Comparison of ENCODE assay signal across 1 cellular context in the genomic region with DNA sequence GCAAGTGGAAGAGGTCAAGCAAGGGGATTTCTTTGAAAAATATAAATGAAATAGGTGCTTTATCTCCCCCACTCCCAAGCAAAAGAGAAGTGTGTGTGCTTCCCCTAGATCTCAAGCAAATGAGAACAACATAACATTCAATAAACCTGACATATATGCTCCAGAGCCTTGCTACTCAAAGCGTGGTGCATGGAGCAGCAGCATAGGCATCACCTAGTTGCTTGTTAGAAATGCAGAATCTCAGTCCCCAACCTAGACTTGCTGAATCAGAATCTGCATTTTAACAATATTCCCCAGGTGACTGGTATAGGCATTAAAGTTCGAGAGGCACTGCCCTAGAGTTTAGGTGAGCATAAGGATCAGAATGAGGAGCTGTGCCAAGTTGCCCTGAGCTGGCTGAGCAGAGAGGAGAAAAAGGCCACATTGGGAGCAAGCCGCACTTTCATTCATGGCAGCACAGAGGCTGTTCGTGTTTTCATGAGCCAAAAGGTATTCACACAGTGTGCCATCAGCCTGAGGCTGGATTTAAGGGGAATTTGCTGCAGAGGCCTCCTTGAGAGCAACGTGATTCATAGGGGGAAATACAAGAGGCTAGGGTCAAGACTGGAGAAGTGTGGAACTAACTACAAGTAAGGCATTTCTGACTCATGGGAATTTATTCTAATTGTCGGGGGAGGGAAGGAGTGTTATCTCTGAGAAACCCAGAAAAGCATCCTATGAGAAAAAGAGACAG.
TF ChIP-seq lines count a peak whose summit lies in the region.

No MANE protein-coding gene starts in this region.

TF ChIP-seq in GM23338, 12 proteins besides CTCF, POLR2A, EP300 and RAD21 (continued from another document):
- TF ChIP-seq, protein P1, sequence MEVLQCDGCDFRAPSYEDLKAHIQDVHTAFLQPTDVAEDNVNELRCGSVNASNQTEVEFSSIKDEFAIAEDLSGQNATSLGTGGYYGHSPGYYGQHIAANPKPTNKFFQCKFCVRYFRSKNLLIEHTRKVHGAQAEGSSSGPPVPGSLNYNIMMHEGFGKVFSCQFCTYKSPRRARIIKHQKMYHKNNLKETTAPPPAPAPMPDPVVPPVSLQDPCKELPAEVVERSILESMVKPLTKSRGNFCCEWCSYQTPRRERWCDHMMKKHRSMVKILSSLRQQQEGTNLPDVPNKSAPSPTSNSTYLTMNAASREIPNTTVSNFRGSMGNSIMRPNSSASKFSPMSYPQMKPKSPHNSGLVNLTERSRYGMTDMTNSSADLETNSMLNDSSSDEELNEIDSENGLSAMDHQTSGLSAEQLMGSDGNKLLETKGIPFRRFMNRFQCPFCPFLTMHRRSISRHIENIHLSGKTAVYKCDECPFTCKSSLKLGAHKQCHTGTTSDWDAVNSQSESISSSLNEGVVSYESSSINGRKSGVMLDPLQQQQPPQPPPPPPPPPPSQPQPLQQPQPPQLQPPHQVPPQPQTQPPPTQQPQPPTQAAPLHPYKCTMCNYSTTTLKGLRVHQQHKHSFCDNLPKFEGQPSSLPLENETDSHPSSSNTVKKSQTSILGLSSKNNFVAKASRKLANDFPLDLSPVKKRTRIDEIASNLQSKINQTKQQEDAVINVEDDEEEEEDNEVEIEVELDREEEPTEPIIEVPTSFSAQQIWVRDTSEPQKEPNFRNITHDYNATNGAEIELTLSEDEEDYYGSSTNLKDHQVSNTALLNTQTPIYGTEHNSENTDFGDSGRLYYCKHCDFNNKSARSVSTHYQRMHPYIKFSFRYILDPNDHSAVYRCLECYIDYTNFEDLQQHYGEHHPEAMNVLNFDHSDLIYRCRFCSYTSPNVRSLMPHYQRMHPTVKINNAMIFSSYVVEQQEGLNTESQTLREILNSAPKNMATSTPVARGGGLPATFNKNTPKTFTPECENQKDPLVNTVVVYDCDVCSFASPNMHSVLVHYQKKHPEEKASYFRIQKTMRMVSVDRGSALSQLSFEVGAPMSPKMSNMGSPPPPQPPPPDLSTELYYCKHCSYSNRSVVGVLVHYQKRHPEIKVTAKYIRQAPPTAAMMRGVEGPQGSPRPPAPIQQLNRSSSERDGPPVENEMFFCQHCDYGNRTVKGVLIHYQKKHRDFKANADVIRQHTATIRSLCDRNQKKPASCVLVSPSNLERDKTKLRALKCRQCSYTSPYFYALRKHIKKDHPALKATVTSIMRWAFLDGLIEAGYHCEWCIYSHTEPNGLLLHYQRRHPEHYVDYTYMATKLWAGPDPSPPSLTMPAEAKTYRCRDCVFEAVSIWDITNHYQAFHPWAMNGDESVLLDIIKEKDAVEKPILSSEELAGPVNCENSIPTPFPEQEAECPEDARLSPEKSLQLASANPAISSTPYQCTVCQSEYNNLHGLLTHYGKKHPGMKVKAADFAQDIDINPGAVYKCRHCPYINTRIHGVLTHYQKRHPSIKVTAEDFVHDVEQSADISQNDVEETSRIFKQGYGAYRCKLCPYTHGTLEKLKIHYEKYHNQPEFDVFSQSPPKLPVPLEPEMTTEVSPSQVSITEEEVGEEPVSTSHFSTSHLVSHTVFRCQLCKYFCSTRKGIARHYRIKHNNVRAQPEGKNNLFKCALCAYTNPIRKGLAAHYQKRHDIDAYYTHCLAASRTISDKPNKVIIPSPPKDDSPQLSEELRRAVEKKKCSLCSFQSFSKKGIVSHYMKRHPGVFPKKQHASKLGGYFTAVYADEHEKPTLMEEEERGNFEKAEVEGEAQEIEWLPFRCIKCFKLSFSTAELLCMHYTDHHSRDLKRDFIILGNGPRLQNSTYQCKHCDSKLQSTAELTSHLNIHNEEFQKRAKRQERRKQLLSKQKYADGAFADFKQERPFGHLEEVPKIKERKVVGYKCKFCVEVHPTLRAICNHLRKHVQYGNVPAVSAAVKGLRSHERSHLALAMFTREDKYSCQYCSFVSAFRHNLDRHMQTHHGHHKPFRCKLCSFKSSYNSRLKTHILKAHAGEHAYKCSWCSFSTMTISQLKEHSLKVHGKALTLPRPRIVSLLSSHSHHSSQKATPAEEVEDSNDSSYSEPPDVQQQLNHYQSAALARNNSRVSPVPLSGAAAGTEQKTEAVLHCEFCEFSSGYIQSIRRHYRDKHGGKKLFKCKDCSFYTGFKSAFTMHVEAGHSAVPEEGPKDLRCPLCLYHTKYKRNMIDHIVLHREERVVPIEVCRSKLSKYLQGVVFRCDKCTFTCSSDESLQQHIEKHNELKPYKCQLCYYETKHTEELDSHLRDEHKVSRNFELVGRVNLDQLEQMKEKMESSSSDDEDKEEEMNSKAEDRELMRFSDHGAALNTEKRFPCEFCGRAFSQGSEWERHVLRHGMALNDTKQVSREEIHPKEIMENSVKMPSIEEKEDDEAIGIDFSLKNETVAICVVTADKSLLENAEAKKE (CRISPR knock-in tag; IDR thresholded peaks at IDR 0.05) = no peak
- no peak for TF ChIP-seq ZNF114 (CRISPR knock-in tag; IDR thresholded peaks at IDR 0.05)
- no peak for TF ChIP-seq STAT1 (IDR thresholded peaks at IDR 0.05; ENCODE audit: unreplicated experiment)
- no peak for TF ChIP-seq POLR2AphosphoS5 (IDR thresholded peaks at IDR 0.05; ENCODE audit: low read depth)
- no peak for TF ChIP-seq JUNB (IDR thresholded peaks at IDR 0.05; ENCODE audit: unreplicated experiment)
- no peak for TF ChIP-seq EZH2 (IDR thresholded peaks at IDR 0.05; ENCODE audit: low read depth, unreplicated experiment)
- TF ChIP-seq ZNF331 (CRISPR knock-in tag; IDR thresholded peaks at IDR 0.05; ENCODE audit: low read depth) = no peak
- TF ChIP-seq, protein P2, sequence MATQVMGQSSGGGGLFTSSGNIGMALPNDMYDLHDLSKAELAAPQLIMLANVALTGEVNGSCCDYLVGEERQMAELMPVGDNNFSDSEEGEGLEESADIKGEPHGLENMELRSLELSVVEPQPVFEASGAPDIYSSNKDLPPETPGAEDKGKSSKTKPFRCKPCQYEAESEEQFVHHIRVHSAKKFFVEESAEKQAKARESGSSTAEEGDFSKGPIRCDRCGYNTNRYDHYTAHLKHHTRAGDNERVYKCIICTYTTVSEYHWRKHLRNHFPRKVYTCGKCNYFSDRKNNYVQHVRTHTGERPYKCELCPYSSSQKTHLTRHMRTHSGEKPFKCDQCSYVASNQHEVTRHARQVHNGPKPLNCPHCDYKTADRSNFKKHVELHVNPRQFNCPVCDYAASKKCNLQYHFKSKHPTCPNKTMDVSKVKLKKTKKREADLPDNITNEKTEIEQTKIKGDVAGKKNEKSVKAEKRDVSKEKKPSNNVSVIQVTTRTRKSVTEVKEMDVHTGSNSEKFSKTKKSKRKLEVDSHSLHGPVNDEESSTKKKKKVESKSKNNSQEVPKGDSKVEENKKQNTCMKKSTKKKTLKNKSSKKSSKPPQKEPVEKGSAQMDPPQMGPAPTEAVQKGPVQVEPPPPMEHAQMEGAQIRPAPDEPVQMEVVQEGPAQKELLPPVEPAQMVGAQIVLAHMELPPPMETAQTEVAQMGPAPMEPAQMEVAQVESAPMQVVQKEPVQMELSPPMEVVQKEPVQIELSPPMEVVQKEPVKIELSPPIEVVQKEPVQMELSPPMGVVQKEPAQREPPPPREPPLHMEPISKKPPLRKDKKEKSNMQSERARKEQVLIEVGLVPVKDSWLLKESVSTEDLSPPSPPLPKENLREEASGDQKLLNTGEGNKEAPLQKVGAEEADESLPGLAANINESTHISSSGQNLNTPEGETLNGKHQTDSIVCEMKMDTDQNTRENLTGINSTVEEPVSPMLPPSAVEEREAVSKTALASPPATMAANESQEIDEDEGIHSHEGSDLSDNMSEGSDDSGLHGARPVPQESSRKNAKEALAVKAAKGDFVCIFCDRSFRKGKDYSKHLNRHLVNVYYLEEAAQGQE (IDR thresholded peaks at IDR 0.05; ENCODE audit: unreplicated experiment) = no peak
- TF ChIP-seq CREB1 (CRISPR knock-in tag; IDR thresholded peaks at IDR 0.05; ENCODE audit: low read depth) = no peak
- no peak for TF ChIP-seq EZH2phosphoT487 (IDR thresholded peaks at IDR 0.05; ENCODE audit: unreplicated experiment)
TF ChIP-seq in GM23338: peak in this region for 0.
